8 cellular contexts compared by ENCODE assay signal in genomic region chr7:111855842-111856227, GRCh38.
DNase-seq lines count a peak whose midpoint lies in the region; ATAC-seq and TF ChIP-seq lines count a peak whose summit lies in the region.

No MANE protein-coding gene starts in this region.

- peak; percentile 30 for TF ChIP-seq CTCF in AG09319 (IDR thresholded peaks at IDR 0.05; ENCODE audit: low read depth, low read length)

- no peaks in the 10 kb centered on the region for H3K36me3 Mint-ChIP-seq in activated T-helper 17 cell treated with anti-CD3 and anti-CD28 coated beads, Interleukin-2, amount 50 U/mL, for 72 hours (ENCODE audit: low read depth)

- no peak overlapping the region for H3K4me3 Mint-ChIP-seq in activated T-helper 17 cell treated with anti-CD3 and anti-CD28 coated beads, Interleukin-2, amount 50 U/mL, for 72 hours

- H3K27ac Mint-ChIP-seq in activated T-helper 17 cell treated with anti-CD3 and anti-CD28 coated beads, Interleukin-2, amount 50 U/mL, for 72 hours: no peak overlapping the region

- H3K4me1 Mint-ChIP-seq in activated T-helper 17 cell treated with anti-CD3 and anti-CD28 coated beads, Interleukin-2, amount 50 U/mL, for 72 hours: no peaks in the 10 kb centered on the region

- no peak for ATAC-seq in activated T-helper 17 cell treated with anti-CD3 and anti-CD28 coated beads, Interleukin-2, amount 50 U/mL, for 72 hours (replicated peaks)
- ATAC-seq in HG02678 (IDR thresholded peaks at IDR 0.05; ENCODE audit: unreplicated experiment): no peak
- ATAC-seq in HG02571 (IDR thresholded peaks at IDR 0.05; ENCODE audit: unreplicated experiment): no peak

- no peak for DNase-seq in AG09319 (ENCODE audit: extremely low read depth, low read depth)
- peak; percentile 17 for DNase-seq in HPDE6-E6E7 (ENCODE audit: extremely low spot score)
- DNase-seq in amniotic stem cell (lab: John Stamatoyannopoulos, UW): peak; percentile 15
- DNase-seq in iris pigment epithelial cell (ENCODE audit: low read depth): peak; percentile 69
- DNase-seq in glomerular visceral epithelial cell (ENCODE audit: extremely low spot score): no peak

- peaks cover 9% of the 10 kb centered on the region for H3K27me3 Mint-ChIP-seq in activated T-helper 17 cell treated with anti-CD3 and anti-CD28 coated beads, Interleukin-2, amount 50 U/mL, for 72 hours

- H3K9me3 Mint-ChIP-seq in activated T-helper 17 cell treated with anti-CD3 and anti-CD28 coated beads, Interleukin-2, amount 50 U/mL, for 72 hours: no peaks in the 10 kb centered on the region

Comparison
In these comparisons a context has a peak if more than half of its experiments do, and no peak if none do; other contexts are left out.
1. DNase-seq: peak in HPDE6-E6E7 (single experiment), amniotic stem cell (single experiment) and iris pigment epithelial cell (single experiment); none in AG09319 (single experiment) and glomerular visceral epithelial cell (single experiment).